ENCODE assay signal across 8 cellular contexts in genomic region chr6:27893836-27894807, GRCh38. TPM values are rescaled to one million over a fixed set of nuclear protein-coding genes. Genes with fewer than 3 reads are reported as not detected.
DNase-seq lines count a peak whose midpoint lies in the region; ATAC-seq, FAIRE-seq and TF ChIP-seq lines count a peak whose summit lies in the region.

No MANE protein-coding gene starts in this region.

- no peaks in the 10 kb centered on the region for H3K27me3 ChIP-seq in DND-41 (ENCODE audit: insufficient read depth, low read length, poor library complexity)
- no peaks in the 10 kb centered on the region for H3K27me3 ChIP-seq in MG63
- no peaks in the 10 kb centered on the region for H3K27me3 ChIP-seq in neuron (ENCODE audit: insufficient read depth, low read length)

- H3K9me3 ChIP-seq in DND-41 (ENCODE audit: insufficient read depth, low read length, severe bottlenecking) (no peaks in the 10 kb centered on the region), MG63 (no peaks in the 10 kb centered on the region; the same call in 1 of the 2 replicates), neuron (ENCODE audit: low read length) (no peaks in the 10 kb centered on the region)

- peak overlapping the region; percentile 73 to 79 for H3K4me3 ChIP-seq in DND-41 (ENCODE audit: low read depth in 1 of 2, low read length in 2 of 2)
- peak overlapping the region; percentile 85 for H3K4me3 ChIP-seq in MG63
- peak overlapping the region; percentile 75 for H3K4me3 ChIP-seq in neuron (ENCODE audit: low read length)

- ATAC-seq in DND-41 (ENCODE audit: insufficient read depth, low read depth) (peak; percentile 6), HG02610 (IDR thresholded peaks at IDR 0.05; ENCODE audit: unreplicated experiment) (no peak)

- peaks cover 34% of the 10 kb centered on the region for H3K4me1 ChIP-seq in DND-41 (ENCODE audit: insufficient read depth, low read length)
- H3K4me1 ChIP-seq in neuron (ENCODE audit: insufficient read depth, low read length) = peaks cover 21% of the 10 kb centered on the region

- DNase-seq in DND-41 (peak; percentile 89), MG63 (peak; percentile 99), RWPE1 (ENCODE audit: low spot score) (peak; percentile 92), frontal cortex (ENCODE audit: low spot score in 2 of 2) (peak; percentile 71 to 82)
- DNase-seq in activated naive CD4-positive, alpha-beta T cell (lab: John Stamatoyannopoulos, UW) = peak; percentile 28 to 50 (median 40)

- TF ChIP-seq CTCF in DND-41 (IDR thresholded peaks at IDR 0.05; ENCODE audit: borderline replicate concordance, extremely low read depth, low read length, poor library complexity, severe bottlenecking) (no peak), RWPE1 (conservative IDR thresholded peaks at IDR 0.05; ENCODE audit: low read depth) (no peak)

- H2AFZ ChIP-seq in DND-41 (ENCODE audit: low read depth, low read length) (no peak overlapping the region), neuron (ENCODE audit: low read depth, low read length) (peak overlapping the region; percentile 65)

- POLR2A ChIA-PET in RWPE1 (lab: Yijun Ruan, JAX; ENCODE audit: low non-redundant PET) = interaction anchor here (0.6 to 3.4 kb wide), 11 partner anchors 22 to 747 kb away, joined by 3 to 29 read pairs (median 8); a partner anchor contains a TSS

- H4K20me1 ChIP-seq in DND-41 (ENCODE audit: insufficient read depth, low read length) = 0 out of 2 replicates have a peak, but pooled peaks cover 4% of the 10 kb centered on the region

- CTCF ChIA-PET in RWPE1 (lab: Yijun Ruan, JAX) = interaction anchor here (0.5 to 0.8 kb wide), 3 partner anchors 76 to 1298 kb away, joined by 3 to 5 read pairs (median 3); no protein-coding TSS in a partner anchor

- H3K36me3 ChIP-seq in DND-41 (ENCODE audit: insufficient read depth, low read length) (no peaks in the 10 kb centered on the region; the same call in 1 of the 2 replicates), MG63 (peaks cover 7% of the 10 kb centered on the region), neuron (ENCODE audit: insufficient read depth, low read length) (no peaks in the 10 kb centered on the region)

- peaks cover 54% of the 10 kb centered on the region for H3K79me2 ChIP-seq in DND-41 (ENCODE audit: insufficient read depth, low read length)

- peak overlapping the region; percentile 100 for H3K27ac ChIP-seq in DND-41 (ENCODE audit: low read length)
- peak overlapping the region; percentile 98 for H3K27ac ChIP-seq in RWPE1
- peak overlapping the region; percentile 79 for H3K27ac ChIP-seq in temporal lobe (ENCODE audit: low read depth, low read length)

- peak overlapping the region; percentile 65 for H3K4me2 ChIP-seq in DND-41 (ENCODE audit: insufficient read depth, low read length)

- no peak for FAIRE-seq in frontal cortex (lab: Jason Lieb, UNC)

- peak overlapping the region; percentile 100 for H3K9ac ChIP-seq in DND-41 (ENCODE audit: low read depth, low read length)

RNA-seq across cellular contexts. Expression of gene OR2B2, which starts 18.1 kb away (rescaled TPM):
- not detected in 2 replicates for total RNA-seq in MG63 (2014; rRNA removed; shearing (Covaris generic); ENCODE audit: low replicate concordance)
- total RNA-seq in frontal cortex = not detected
- total RNA-seq in temporal lobe = not detected

Comparison
In these comparisons a context has a peak if more than half of its experiments do, and no peak if none do; other contexts are left out.
1. DNase-seq: peak in every context shown above with its lines; median percentile 99 in MG63; 92 in RWPE1; 89 in DND-41; 76 in frontal cortex; 40 in activated naive CD4-positive, alpha-beta T cell.